In genomic region chr17:2044263-2044894, GRCh38 we compare ENCODE assay signal across 19 cellular contexts. TPM values are rescaled to one million over a fixed set of nuclear protein-coding genes. Genes with fewer than 3 reads are reported as not detected.
A peak's percentile ranks its signal among the peaks of the same experiment; 100 is the strongest.
DNase-seq lines count a peak whose midpoint lies in the region; ATAC-seq, FAIRE-seq and TF ChIP-seq lines count a peak whose summit lies in the region.
"Had no signal": no experiment of that assay in that cellular context is flagged by ENCODE, and none has a peak within 500 bp of the region (broad histone marks: within the 10 kb centered on the region; RNA-seq: fewer than 3 reads in every experiment).

No MANE protein-coding gene starts in this region.

- FAIRE-seq in astrocyte (lab: Jason Lieb, UNC): no peak
- FAIRE-seq: islet of Langerhans, K562 had no signal

- H3K9ac ChIP-seq in astrocyte (ENCODE audit: low read length): no peak overlapping the region

- H3K36me3 Mint-ChIP-seq in CD4-positive, alpha-beta T cell (ENCODE audit: low read depth): peaks cover 25% of the 10 kb centered on the region
- H3K36me3 Mint-ChIP-seq in astrocyte (ENCODE audit: low read depth, unreplicated experiment): peaks cover 9% of the 10 kb centered on the region
- peaks cover 16% of the 10 kb centered on the region for H3K36me3 Mint-ChIP-seq in nephron (ENCODE audit: low read depth)

- peak overlapping the region; percentile 65 for H3K27ac ChIP-seq in AG04450 (ENCODE audit: low read depth, low read length)
- H3K27ac ChIP-seq in CD4-positive, alpha-beta T cell (ENCODE audit: low read depth, low read length): no peak overlapping the region
- H3K27ac ChIP-seq in astrocyte (ENCODE audit: low read depth, low read length): peak overlapping the region; percentile 26
- H3K27ac ChIP-seq in heart right ventricle: no peak overlapping the region
- H3K27ac ChIP-seq: Peyer's patch, tibial artery, WERI-Rb-1 had no signal

- CTCF ChIA-PET in AG04450 (lab: Charles Lee): interaction anchor here (0.9 to 1.9 kb wide), 2 partner anchors 10 to 136 kb away, joined by 3 to 8 read pairs; no protein-coding TSS in a partner anchor
- CTCF ChIA-PET in CD4-positive, alpha-beta T cell (lab: Charles Lee): no interaction called here

- DNase-seq in AG04450 (ENCODE audit: low read depth, low spot score) (no peak), astrocyte (ENCODE audit: low read depth) (no peak), heart right ventricle (no peak), NCI-H748 (lab: John Stamatoyannopoulos, UW; ENCODE audit: unreplicated experiment) (no peak), inferior parietal cortex (ENCODE audit: extremely low spot score) (no peak)
- no peak for DNase-seq in CD4-positive, alpha-beta T cell
- DNase-seq: activated gamma-delta T cell treated with Interleukin-2 at 50 U/mL for 16 hours; DND-41; head of caudate nucleus; NCI-H526 treated with DMSO at 0.1 percent for 48 hours; Peyer's patch; sigmoid colon; stimulated activated CD4-positive, alpha-beta T cell treated with anti-CD3 and anti-CD28 coated beads, Interleukin-2, amount 100 ng/mL, for 48 hours; WERI-Rb-1 had no signal

- H3K27me3 Mint-ChIP-seq in CD4-positive, alpha-beta T cell: peaks cover 3% of the 10 kb centered on the region
- H3K27me3 Mint-ChIP-seq in astrocyte (ENCODE audit: low read depth, unreplicated experiment) (peaks cover 2% of the 10 kb centered on the region), nephron (ENCODE audit: low read depth) (peaks cover 21% of the 10 kb centered on the region)

- POLR2A ChIA-PET in AG04450 (lab: Yijun Ruan, JAX): interaction anchor here (0.5 to 0.7 kb wide), 4 partner anchors 13 to 151 kb away, joined by 4 to 12 read pairs (median 5); no protein-coding TSS in a partner anchor
- POLR2A ChIA-PET in CD4-positive, alpha-beta T cell (lab: Charles Lee): interaction anchor here (1.0 kb wide), 2 partner anchors 10 to 215 kb away, joined by 3 to 4 read pairs; partner anchors contain the start of genes HIC1, RPA1 and SMYD4

- no peak overlapping the region for H3K4me2 ChIP-seq in astrocyte (ENCODE audit: low read length)

- H3K9me3 Mint-ChIP-seq in CD4-positive, alpha-beta T cell: no peaks in the 10 kb centered on the region
- H3K9me3 Mint-ChIP-seq in astrocyte (ENCODE audit: unreplicated experiment) (no peaks in the 10 kb centered on the region), nephron (no peaks in the 10 kb centered on the region)

- 94 to 95% methylated on average over 5 of the region's 5 CpGs for WGBS in heart right ventricle, 2 donors

- intact Hi-C loops in CD4-positive, alpha-beta T cell (cut with DNase I, micrococcal nuclease): loop anchor here (5.0 to 10.0 kb wide), 7 partner anchors 137 to 480 kb away; partner anchors contain the start of genes MNT (in 1 of the 2), PITPNA (in 1 of the 2), PRPF8 (in 1 of the 2) and SMYD4 (in 1 of the 2)
- intact Hi-C loops in heart right ventricle (cut with DNase I): loop anchor here in 4 of 10 donors (5.0 to 10.0 kb wide), 3 partner anchors 137 to 380 kb away; partner anchors contain the start of gene WDR81 (in 2 of the 4)

- H3K4me3 ChIP-seq in AG04450 (ENCODE audit: low read depth, low read length): no peak overlapping the region
- no peak overlapping the region for H3K4me3 ChIP-seq in astrocyte (ENCODE audit: insufficient read depth, low read depth, low read length)
- H3K4me3 ChIP-seq in heart right ventricle: no peak overlapping the region
- H3K4me3 ChIP-seq: K562, Peyer's patch, sigmoid colon, tibial artery had no signal

- no peak for ATAC-seq in CD4-positive, alpha-beta T cell (ENCODE audit: poor library complexity)
- no peak for ATAC-seq in heart right ventricle
- ATAC-seq: K562 had no signal

- no peak overlapping the region for H2AFZ ChIP-seq in astrocyte (ENCODE audit: low read depth, low read length)

- H3K9me3 ChIP-seq in AG04450 (ENCODE audit: control insufficient read depth, insufficient read depth, low read length) (no peaks in the 10 kb centered on the region), astrocyte (ENCODE audit: insufficient read depth, low read depth, low read length) (no peaks in the 10 kb centered on the region), heart right ventricle (no peaks in the 10 kb centered on the region)
- H3K9me3 ChIP-seq in CD4-positive, alpha-beta T cell (ENCODE audit: control insufficient read depth, low read length): no peaks in the 10 kb centered on the region
- H3K9me3 ChIP-seq: Peyer's patch, sigmoid colon, tibial artery had no signal

- H4K20me1 ChIP-seq in astrocyte (ENCODE audit: insufficient read depth, low read length): peaks cover 23% of the 10 kb centered on the region

- H3K27ac Mint-ChIP-seq in CD4-positive, alpha-beta T cell: no peak overlapping the region
- H3K27ac Mint-ChIP-seq in astrocyte (ENCODE audit: unreplicated experiment) (peak overlapping the region; percentile 18), nephron (peak overlapping the region in 1 of 3 experiments; percentile 66)
- H3K27ac Mint-ChIP-seq: CD14-positive monocyte had no signal

- peaks cover 31% of the 10 kb centered on the region for H3K79me2 ChIP-seq in astrocyte (ENCODE audit: insufficient read depth, low read length)

- H3K4me1 ChIP-seq in astrocyte (ENCODE audit: insufficient read depth, low read length) (peaks cover 39% of the 10 kb centered on the region), heart right ventricle (peaks cover 11 to 50% (median 35%) of the 10 kb centered on the region in 9 donors)

- H3K4me1 Mint-ChIP-seq in CD4-positive, alpha-beta T cell (ENCODE audit: low read depth): peaks cover 27% of the 10 kb centered on the region
- peaks cover 10% of the 10 kb centered on the region for H3K4me1 Mint-ChIP-seq in astrocyte (ENCODE audit: low read depth, unreplicated experiment)
- H3K4me1 Mint-ChIP-seq in nephron: peaks cover 13% of the 10 kb centered on the region

- H3K36me3 ChIP-seq in astrocyte (ENCODE audit: insufficient read depth, low read length): peaks cover 3% of the 10 kb centered on the region
- peaks cover 0 to 40% (median 14%) of the 10 kb centered on the region in 9 donors for H3K36me3 ChIP-seq in heart right ventricle

- peak overlapping the region; percentile 64 for H3K4me3 Mint-ChIP-seq in CD4-positive, alpha-beta T cell
- no peak overlapping the region for H3K4me3 Mint-ChIP-seq in astrocyte (ENCODE audit: unreplicated experiment)
- H3K4me3 Mint-ChIP-seq in nephron: peak overlapping the region; percentile 53 to 92 (median 72)
- H3K4me3 Mint-ChIP-seq: CD14-positive monocyte had no signal

- H3K27me3 ChIP-seq in AG04450 (ENCODE audit: control insufficient read depth, insufficient read depth, low read length) (no peaks in the 10 kb centered on the region), astrocyte (ENCODE audit: insufficient read depth, low read length) (no peaks in the 10 kb centered on the region), heart right ventricle (peaks cover 0 to 17% (median 0%) of the 10 kb centered on the region in 7 donors)
- peaks cover 9% of the 10 kb centered on the region for H3K27me3 ChIP-seq in CD4-positive, alpha-beta T cell (ENCODE audit: control insufficient read depth, insufficient read depth, low read length)
- H3K27me3 ChIP-seq: Peyer's patch had no signal

- TF ChIP-seq CTCF in AG04450 (IDR thresholded peaks at IDR 0.05; ENCODE audit: low read depth, low read length): no peak
- no peak for TF ChIP-seq CTCF in CD4-positive, alpha-beta T cell (IDR thresholded peaks at IDR 0.05)
- no peak for TF ChIP-seq CTCF in astrocyte (IDR thresholded peaks at IDR 0.05; ENCODE audit: insufficient read depth, low read depth, low read length)
- no peak for TF ChIP-seq CTCF in nephron (IDR thresholded peaks at IDR 0.05; ENCODE audit: unreplicated experiment in 3 of 3)
- TF ChIP-seq CTCF in heart right ventricle (IDR thresholded peaks at IDR 0.05): no peak

RNA-seq across cellular contexts. Expression of gene OVCA2, which starts 2.6 kb away (rescaled TPM):
- polyA plus RNA-seq in AG04450 (2011; rRNA removed) (38.0 and 45.0 TPM in 2 replicates), heart right ventricle (10 to 100 TPM; 43.3 to 47.5 TPM)
- 16.8 and 18.1 TPM in 2 replicates for polyA minus RNA-seq in AG04450 (2011; rRNA and poly(A)+ RNA removed)
- 10 to 100 TPM; 34.4 to 35.1 TPM for total RNA-seq in CD4-positive, alpha-beta T cell
- total RNA-seq in astrocyte (32.8 and 36.8 TPM in 2 replicates), heart right ventricle (10 to 100 TPM; 15.3 to 25.4 (median 17.6) TPM)

RNA-seq across cellular contexts. Expression of gene HIC1, which starts 10.5 kb away (rescaled TPM):
- polyA plus RNA-seq in AG04450 (2011; rRNA removed): 12.7 and 14.4 TPM in 2 replicates
- 13.7 and 15.8 TPM in 2 replicates for polyA minus RNA-seq in AG04450 (2011; rRNA and poly(A)+ RNA removed)
- 1 to 10 TPM; 2.4 to 3.0 TPM for total RNA-seq in CD4-positive, alpha-beta T cell
- total RNA-seq in astrocyte: 9.0 and 14.5 TPM in 2 replicates
- 10 to 100 TPM in 7 of 10 donors, 1 to 10 TPM in 3; 3.5 to 37.5 (median 12.1) TPM for total RNA-seq in heart right ventricle
- 10 to 100 TPM in 1 of 2 donors, 1 to 10 TPM in 1; 8.3 to 14.3 TPM for polyA plus RNA-seq in heart right ventricle

RNA-seq across cellular contexts. Expression of gene DPH1, which starts 14.4 kb away (rescaled TPM):
- polyA plus RNA-seq in AG04450 (2011; rRNA removed) (25.3 and 29.9 TPM in 2 replicates), heart right ventricle (10 to 100 TPM; 19.0 to 28.9 TPM)
- polyA minus RNA-seq in AG04450 (2011; rRNA and poly(A)+ RNA removed): 27.5 and 45.4 TPM in 2 replicates
- total RNA-seq in CD4-positive, alpha-beta T cell: 100 to 1,000 TPM in 1 of 2 experiments, 10 to 100 TPM in 1; 96.4 to 101 TPM
- total RNA-seq in astrocyte (25.8 and 26.7 TPM in 2 replicates), heart right ventricle (10 to 100 TPM; 22.8 to 40.0 (median 25.9) TPM)

RNA-seq across cellular contexts. Expression of gene RTN4RL1, which starts 19.2 kb away (rescaled TPM):
- polyA plus RNA-seq in AG04450 (2011; rRNA removed) (0.02 and 0.04 TPM in 2 replicates), heart right ventricle (1 to 10 TPM; 3.0 to 3.1 TPM)
- polyA minus RNA-seq in AG04450 (2011; rRNA and poly(A)+ RNA removed): not detected in 2 replicates
- total RNA-seq in CD4-positive, alpha-beta T cell: under 1 TPM; 0.06 to 0.11 TPM
- total RNA-seq in astrocyte (0.65 and 0.77 TPM in 2 replicates), heart right ventricle (1 to 10 TPM in 9 of 10 donors, under 1 TPM in 1; 0.81 to 6.3 (median 2.5) TPM)
- total RNA-seq: Peyer's patch had no signal

Comparison
In these comparisons a context has a peak if more than half of its experiments do, and no peak if none do; other contexts are left out.
1. H3K27ac ChIP-seq: peak in AG04450 (single experiment) and astrocyte (single experiment); none in CD4-positive, alpha-beta T cell (single experiment) and heart right ventricle (0 of 10).